12 cellular contexts compared by ENCODE assay signal in the genomic region with DNA sequence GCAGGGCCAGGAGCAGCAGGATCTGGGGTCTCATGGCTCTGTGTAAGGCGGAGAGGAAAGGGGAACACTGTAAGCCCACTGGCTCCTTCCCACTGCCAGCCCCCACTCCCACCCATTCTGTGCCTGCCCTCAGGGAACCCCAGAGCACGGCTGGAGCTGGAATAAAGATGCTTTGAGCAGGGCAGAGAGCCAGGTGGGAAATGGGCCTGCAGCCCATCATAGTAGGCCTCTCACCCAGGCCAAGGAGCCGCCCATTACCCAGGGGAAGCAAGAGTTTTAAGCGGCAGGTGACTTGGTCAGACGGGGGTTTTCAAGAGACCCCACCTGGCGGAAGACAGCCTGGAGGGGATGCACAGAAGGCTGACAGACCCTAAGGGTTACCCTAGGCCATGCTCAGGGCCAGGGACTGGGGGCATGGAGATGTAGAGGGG. TPM values are rescaled to one million over a fixed set of nuclear protein-coding genes. Genes with fewer than 3 reads are reported as not detected.
A peak's percentile ranks its signal among the peaks of the same experiment; 100 is the strongest.
DNase-seq lines count a peak whose midpoint lies in the region; ATAC-seq, FAIRE-seq and TF ChIP-seq lines count a peak whose summit lies in the region.
"Had no signal": no experiment of that assay in that cellular context is flagged by ENCODE, and none has a peak within 500 bp of the region (broad histone marks: within the 10 kb centered on the region; RNA-seq: fewer than 3 reads in every experiment).

No MANE protein-coding gene starts in this region.

- H4K20me1 ChIP-seq in BLaER1 treated with 17β-estradiol and CSF1 and Interleukin-3, amounts not matched to agents 10 nM and 100 nM: peaks cover 0 to 17% (median 0%) of the 10 kb centered on the region in 11 experiments; a peak in 7 of 22 replicates

- H3K36me3 Mint-ChIP-seq in glutamatergic neuron (ENCODE audit: unreplicated experiment): no peaks in the 10 kb centered on the region

- H3K4me1 Mint-ChIP-seq in glutamatergic neuron (ENCODE audit: low read depth, unreplicated experiment): peaks cover 8% of the 10 kb centered on the region

- peaks cover 26 to 38% (median 35%) of the 10 kb centered on the region in 11 experiments for H3K27me3 ChIP-seq in BLaER1 treated with 17β-estradiol and CSF1 and Interleukin-3, amounts not matched to agents 10 nM and 100 nM
- H3K27me3 ChIP-seq in Peyer's patch: no peaks in the 10 kb centered on the region

- peak overlapping the region in 9 of 11 experiments; percentile 37 to 79 (median 64); a peak in 18 of 22 replicates for H3K27ac ChIP-seq in BLaER1 treated with 17β-estradiol and CSF1 and Interleukin-3, amounts not matched to agents 10 nM and 100 nM
- H3K27ac ChIP-seq in Peyer's patch: peak overlapping the region in 3 of 4 donors; percentile 17 to 39 (median 33)
- H3K27ac ChIP-seq: C4-2B had no signal

- ATAC-seq in sciatic nerve (no peak), HG03442 (IDR thresholded peaks at IDR 0.05; ENCODE audit: unreplicated experiment) (no peak), HG03460 (IDR thresholded peaks at IDR 0.05; ENCODE audit: unreplicated experiment) (no peak)

- no peak overlapping the region for H3K4me3 ChIP-seq in BLaER1 treated with 17β-estradiol and CSF1 and Interleukin-3, amounts not matched to agents 10 nM and 100 nM
- peak overlapping the region in 1 of 4 donors; percentile 69 for H3K4me3 ChIP-seq in Peyer's patch
- H3K4me3 ChIP-seq: K562 had no signal

- TF ChIP-seq POLR2A in Peyer's patch (IDR thresholded peaks at IDR 0.05) (no peak), H54 (IDR thresholded peaks at IDR 0.05; ENCODE audit: low read depth, low read length) (no peak)

- H3K27ac Mint-ChIP-seq in glutamatergic neuron (ENCODE audit: unreplicated experiment): no peak overlapping the region

- no peak for FAIRE-seq in H54 (lab: Jason Lieb, UNC)
- FAIRE-seq: K562 had no signal

- peaks cover 2% of the 10 kb centered on the region for H3K27me3 Mint-ChIP-seq in glutamatergic neuron (ENCODE audit: unreplicated experiment)

- intact Hi-C loops in sciatic nerve (cut with DNase I): loop anchor here (10.0 kb wide), 1 partner anchor 91 kb away; no protein-coding TSS in a partner anchor

- peaks cover 48 to 97% (median 89%) of the 10 kb centered on the region in 10 experiments for H3K4me1 ChIP-seq in BLaER1 treated with 17β-estradiol and CSF1 and Interleukin-3, amounts not matched to agents 10 nM and 100 nM
- peaks cover 0 to 19% (median 16%) of the 10 kb centered on the region in 4 donors for H3K4me1 ChIP-seq in Peyer's patch

- H3K36me3 ChIP-seq in BLaER1 treated with 17β-estradiol and CSF1 and Interleukin-3, amounts not matched to agents 10 nM and 100 nM: no peaks in the 10 kb centered on the region
- no peaks in the 10 kb centered on the region for H3K36me3 ChIP-seq in Peyer's patch

- TF ChIP-seq CTCF in Peyer's patch (IDR thresholded peaks at IDR 0.05) (no peak), glutamatergic neuron (IDR thresholded peaks at IDR 0.05; ENCODE audit: partially characterized antibody, unreplicated experiment) (no peak)

- no peaks in the 10 kb centered on the region for H3K9me3 ChIP-seq in BLaER1 treated with 17β-estradiol and CSF1 and Interleukin-3, amounts not matched to agents 10 nM and 100 nM (replicated peaks in 1 of 11)
- H3K9me3 ChIP-seq in Peyer's patch: no peaks in the 10 kb centered on the region

- H3K4me2 ChIP-seq in BLaER1 treated with 17β-estradiol and CSF1 and Interleukin-3, amounts not matched to agents 10 nM and 100 nM: peak overlapping the region; percentile 62 to 99 (median 96)

- H3K4me3 Mint-ChIP-seq in glutamatergic neuron (ENCODE audit: unreplicated experiment): no peak overlapping the region

- DNase-seq in Peyer's patch: peak in 2 of 3 donors; percentile 38
- peak; percentile 6 for DNase-seq in glutamatergic neuron
- peak; percentile 58 for DNase-seq in sciatic nerve (ENCODE audit: low spot score)
- no peak for DNase-seq in mucosa of gallbladder (ENCODE audit: low spot score)
- no peak for DNase-seq in H54 (ENCODE audit: insufficient read length, low spot score)
- DNase-seq: activated naive CD4-positive, alpha-beta T cell; cerebellar nuclear complex had no signal

- H3K9ac ChIP-seq in BLaER1 treated with 17β-estradiol and CSF1 and Interleukin-3, amounts not matched to agents 10 nM and 100 nM: peak overlapping the region in 9 of 11 experiments; percentile 6 to 64 (median 51); a peak in 16 of 22 replicates

- H3K9me3 Mint-ChIP-seq in glutamatergic neuron (ENCODE audit: unreplicated experiment): peaks cover 3% of the 10 kb centered on the region

RNA-seq across cellular contexts. Expression of a gene that starts 4.6 kb away (rescaled TPM):
- total RNA-seq in Peyer's patch: 10 to 100 TPM in 3 of 4 donors, 1 to 10 TPM in 1; 4.0 to 36.7 (median 23.0) TPM
- 0.39 TPM for total RNA-seq in glutamatergic neuron (ENCODE audit: unreplicated experiment)
- 192 TPM for total RNA-seq in sciatic nerve
- total RNA-seq in mucosa of gallbladder: 33.2 TPM

Comparison
In these comparisons a context has a peak if more than half of its experiments do, and no peak if none do; other contexts are left out.
1. DNase-seq: peak in Peyer's patch (2 of 3), glutamatergic neuron (single experiment) and sciatic nerve (single experiment); none in mucosa of gallbladder (single experiment) and H54 (single experiment).